In genomic region chr13:37109080-37109678, GRCh38 we compare ENCODE assay signal across 8 cellular contexts. TPM values are rescaled to one million over a fixed set of nuclear protein-coding genes. Genes with fewer than 3 reads are reported as not detected.
DNase-seq lines count a peak whose midpoint lies in the region; ATAC-seq and TF ChIP-seq lines count a peak whose summit lies in the region.

No MANE protein-coding gene starts in this region.

- TF ChIP-seq CTCF in WTC11 (IDR thresholded peaks at IDR 0.05) (peak; percentile 45; the same call in 1 of the 2 replicates), hepatocyte (IDR thresholded peaks at IDR 0.05; ENCODE audit: poor library complexity) (peak; percentile 71), transverse colon (IDR thresholded peaks at IDR 0.05) (peak; percentile 35 to 52 (median 36))

- TF ChIP-seq EP300 in Ishikawa (IDR thresholded peaks at IDR 0.05; ENCODE audit: borderline replicate concordance): no peak
- no peak for TF ChIP-seq EP300 in transverse colon (IDR thresholded peaks at IDR 0.05; ENCODE audit: low read depth)

- no peaks in the 10 kb centered on the region for H3K27me3 ChIP-seq in hepatocyte
- no peaks in the 10 kb centered on the region for H3K27me3 ChIP-seq in transverse colon
- H3K27me3 ChIP-seq in CD8-positive, alpha-beta memory T cell (ENCODE audit: insufficient read depth, low read length, poor library complexity, severe bottlenecking): no peaks in the 10 kb centered on the region

- peaks cover 7% of the 10 kb centered on the region for H3K9me3 Mint-ChIP-seq in WTC11
- no peaks in the 10 kb centered on the region for H3K9me3 Mint-ChIP-seq in CD8-positive, alpha-beta memory T cell

- H3K4me3 Mint-ChIP-seq in WTC11: no peak overlapping the region
- H3K4me3 Mint-ChIP-seq in CD8-positive, alpha-beta memory T cell: no peak overlapping the region

- peaks cover 2% of the 10 kb centered on the region for H3K36me3 Mint-ChIP-seq in WTC11
- H3K36me3 Mint-ChIP-seq in CD8-positive, alpha-beta memory T cell: no peaks in the 10 kb centered on the region

- H3K4me1 Mint-ChIP-seq in WTC11: peaks cover 20% of the 10 kb centered on the region
- no peaks in the 10 kb centered on the region for H3K4me1 Mint-ChIP-seq in CD8-positive, alpha-beta memory T cell

- peaks cover 4% of the 10 kb centered on the region for H3K4me1 ChIP-seq in hepatocyte (ENCODE audit: insufficient read depth)
- H3K4me1 ChIP-seq in transverse colon: peaks cover 0 to 3% (median 0%) of the 10 kb centered on the region in 4 donors
- H3K4me1 ChIP-seq in CD8-positive, alpha-beta memory T cell (ENCODE audit: insufficient read depth, low read length): no peaks in the 10 kb centered on the region

- in situ Hi-C loops in transverse colon (cut with MboI; ENCODE audit: low pct_ligation_motif_present in 1 of 4, low pct_unique_long_range_greater_than_20kb in 1 of 4, low sequenced_read_pairs in 3 of 4): loop anchor here in 2 of 4 donors (10.0 to 25.0 kb wide), 2 partner anchors 496 to 503 kb away; no protein-coding TSS in a partner anchor

- no peaks in the 10 kb centered on the region for H3K36me3 ChIP-seq in hepatocyte (replicated peaks; ENCODE audit: insufficient read depth, low read depth)
- H3K36me3 ChIP-seq in transverse colon: no peaks in the 10 kb centered on the region
- no peaks in the 10 kb centered on the region for H3K36me3 ChIP-seq in CD8-positive, alpha-beta memory T cell (ENCODE audit: insufficient read depth, low read length)

- H2AFZ ChIP-seq in hepatocyte: no peak overlapping the region

- no peak for ATAC-seq in WTC11
- ATAC-seq in GM18873 (IDR thresholded peaks at IDR 0.05; ENCODE audit: low FRiP score, unreplicated experiment): no peak

- H3K27ac ChIP-seq in hepatocyte (no peak overlapping the region), transverse colon (no peak overlapping the region)
- no peak overlapping the region for H3K27ac ChIP-seq in CD8-positive, alpha-beta memory T cell (ENCODE audit: low read depth, low read length)

- H3K9me3 ChIP-seq in hepatocyte (ENCODE audit: low read depth) (no peaks in the 10 kb centered on the region), transverse colon (no peaks in the 10 kb centered on the region)
- H3K9me3 ChIP-seq in CD8-positive, alpha-beta memory T cell (ENCODE audit: low read length): no peaks in the 10 kb centered on the region

- CTCF ChIA-PET in WTC11 (lab: Charles Lee): interaction anchor here (1.3 kb wide), 2 partner anchors 26 to 196 kb away, joined by 3 read pairs; no protein-coding TSS in a partner anchor
- CTCF ChIA-PET in CD8-positive, alpha-beta memory T cell (lab: Charles Lee): no interaction called here

- intact Hi-C loops in transverse colon (cut with DNase I; ENCODE audit: low total_unique reads): loop anchor here (10.0 kb wide), 1 partner anchor 496 kb away; no protein-coding TSS in a partner anchor

- no peak overlapping the region for H3K4me3 ChIP-seq in hepatocyte
- H3K4me3 ChIP-seq in transverse colon: no peak overlapping the region
- H3K4me3 ChIP-seq in CD8-positive, alpha-beta memory T cell (ENCODE audit: low read length): no peak overlapping the region

- no peak overlapping the region for H3K27ac Mint-ChIP-seq in WTC11
- no peak overlapping the region for H3K27ac Mint-ChIP-seq in CD8-positive, alpha-beta memory T cell

- no peaks in the 10 kb centered on the region for H3K27me3 Mint-ChIP-seq in WTC11 (ENCODE audit: low read depth)
- H3K27me3 Mint-ChIP-seq in CD8-positive, alpha-beta memory T cell: peaks cover 2 to 16% of the 10 kb centered on the region in 2 donors

- no peak for TF ChIP-seq POLR2A in transverse colon (IDR thresholded peaks at IDR 0.05)

- H3K79me2 ChIP-seq in hepatocyte: no peaks in the 10 kb centered on the region

- DNase-seq in DMS53 (lab: John Stamatoyannopoulos, UW) (peak; percentile 67), WTC11 (ENCODE audit: low spot score) (no peak), hepatocyte (ENCODE audit: low spot score) (peak; percentile 60), transverse colon (no peak), HuH-7.5 (ENCODE audit: low spot score) (no peak)
- no peak for DNase-seq in CD8-positive, alpha-beta memory T cell

- POLR2A ChIA-PET in WTC11 (lab: Charles Lee): interaction anchor here (0.6 kb wide), 1 partner anchor 10 kb away, joined by 3 read pairs; no protein-coding TSS in a partner anchor
- POLR2A ChIA-PET in CD8-positive, alpha-beta memory T cell (lab: Charles Lee): no interaction called here

- H3K9me2 ChIP-seq in hepatocyte (replicated peaks; ENCODE audit: insufficient read depth): no peaks in the 10 kb centered on the region

- TF ChIP-seq RAD21 in Ishikawa (IDR thresholded peaks at IDR 0.05; ENCODE audit: low read depth): peak; percentile 79

- H4K20me1 ChIP-seq in hepatocyte (ENCODE audit: insufficient read depth, poor library complexity, severe bottlenecking): no peaks in the 10 kb centered on the region

- no peak overlapping the region for H3K4me2 ChIP-seq in hepatocyte

- WGBS in hepatocyte (ENCODE audit: low lambda C conversion rate, missing lambda C conversion rate): 3% methylated on average over 1 of the region's 1 CpG
- WGBS in transverse colon (ENCODE audit: low coverage in 1 of 2), 2 donors: 0 to 2% methylated on average over 1 of the region's 1 CpG

TF ChIP-seq in Ishikawa, 13 proteins besides CTCF, POLR2A, EP300 and RAD21 (continues in another document):
- TF ChIP-seq TCF12 (IDR thresholded peaks at IDR 0.05; ENCODE audit: low read depth) (no peak), YY1 (IDR thresholded peaks at IDR 0.05; ENCODE audit: low read depth) (no peak), USF1 (IDR thresholded peaks at IDR 0.05) (no peak), CEBPB (IDR thresholded peaks at IDR 0.05) (no peak)

TF ChIP-seq in WTC11, 78 proteins besides CTCF, POLR2A, EP300 and RAD21:
- TF ChIP-seq ZNF138 (CRISPR knock-in tag; conservative IDR thresholded peaks at IDR 0.05) (no peak), SP1 (CRISPR knock-in tag; conservative IDR thresholded peaks at IDR 0.05) (no peak), ZNF532 (CRISPR knock-in tag; IDR thresholded peaks at IDR 0.05; ENCODE audit: borderline replicate concordance) (no peak), CDX4 (CRISPR knock-in tag; IDR thresholded peaks at IDR 0.05; ENCODE audit: borderline replicate concordance) (no peak)

RNA-seq across cellular contexts. Expression of gene CSNK1A1L, which starts 3.7 kb away (rescaled TPM):
- total RNA-seq in WTC11 (2021) (not detected in 3 replicates), hepatocyte (not detected in 2 replicates), transverse colon (not detected)
- not detected in 2 replicates for polyA plus RNA-seq in hepatocyte
- total RNA-seq in CD8-positive, alpha-beta memory T cell: not detected
- polyA plus RNA-seq in CD8-positive, alpha-beta memory T cell: not detected

RNA-seq across cellular contexts. Expression of gene SUPT20H, which starts 49.7 kb away (rescaled TPM):
- total RNA-seq in WTC11 (2021) (61.4 to 68.0 TPM (median 64.3 TPM) in 3 replicates), hepatocyte (49.8 and 58.3 TPM in 2 replicates), transverse colon (10 to 100 TPM; 28.4 to 67.6 (median 45.3) TPM)
- 45.4 and 47.5 TPM in 2 replicates for polyA plus RNA-seq in hepatocyte
- total RNA-seq in CD8-positive, alpha-beta memory T cell: 10 to 100 TPM; 51.6 to 59.6 TPM
- polyA plus RNA-seq in CD8-positive, alpha-beta memory T cell: 55.5 TPM

Comparison
In these comparisons a context has a peak if more than half of its experiments do, and no peak if none do; other contexts are left out.
1. DNase-seq: peak in DMS53 (single experiment) and hepatocyte (single experiment); none in WTC11 (single experiment), transverse colon (single experiment), HuH-7.5 (single experiment) and CD8-positive, alpha-beta memory T cell (0 of 5).
2. Peak in every context shown above with its lines, with median percentiles within 50 percentile points of each other: CTCF ChIP-seq.